Comparison of ENCODE assay signal across 21 cellular contexts in genomic region chr20:47338131-47338628, GRCh38. TPM values are rescaled to one million over a fixed set of nuclear protein-coding genes. Genes with fewer than 3 reads are reported as not detected.
DNase-seq lines count a peak whose midpoint lies in the region; ATAC-seq, FAIRE-seq and TF ChIP-seq lines count a peak whose summit lies in the region.
"Had no signal": no experiment of that assay in that cellular context is flagged by ENCODE, and none has a peak within 500 bp of the region (broad histone marks: within the 10 kb centered on the region; RNA-seq: fewer than 3 reads in every experiment).

No MANE protein-coding gene starts in this region.

- H4K91ac ChIP-seq in neuronal stem cell (ENCODE audit: low read depth, low read length, poor library complexity), result no peak overlapping the region

- TF ChIP-seq POLR2A in A549 (IDR thresholded peaks at IDR 0.05; ENCODE audit: low read length), result no peak
- TF ChIP-seq POLR2A in adrenal gland (IDR thresholded peaks at IDR 0.05), result peak in 1 of 2 donors; percentile 5

- no peak overlapping the region for H2BK12ac ChIP-seq in neuronal stem cell (ENCODE audit: low read length)

- 94% methylated on average over 11 of the region's 11 CpGs for WGBS in A549 (ENCODE audit: missing lambda C conversion rate)
- WGBS in adrenal gland, 4 donors, result 39 to 51% (median 48%) methylated on average over 11 of the region's 11 CpGs
- 47 to 53% methylated on average over 11 of the region's 11 CpGs for WGBS in heart right ventricle, 2 donors
- no CpG with 5 or more reads among the region's 11 CpGs for WGBS in neuronal stem cell (ENCODE audit: extremely low coverage in 2 of 2, insufficient read length in 2 of 2, insufficient replicate concordance in 1 of 2), 2 donors

- H3K79me1 ChIP-seq in neuronal stem cell (ENCODE audit: low read depth, low read length), result peaks cover 11% of the 10 kb centered on the region

- H4K8ac ChIP-seq in neuronal stem cell (ENCODE audit: low read depth, low read length), result no peak overlapping the region

- TF ChIP-seq CTCF in A549 (IDR thresholded peaks at IDR 0.05) (no peak), adrenal gland (IDR thresholded peaks at IDR 0.05) (no peak), heart right ventricle (IDR thresholded peaks at IDR 0.05) (no peak), GM13977 (IDR thresholded peaks at IDR 0.05; ENCODE audit: extremely low read depth, insufficient read depth, missing control alignments) (no peak)

- no peak for FAIRE-seq in A549 (lab: Jason Lieb, UNC)
- FAIRE-seq: A204.1 had no signal

- no peaks in the 10 kb centered on the region for H3K9me3 ChIP-seq in A549
- no peaks in the 10 kb centered on the region for H3K9me3 ChIP-seq in adrenal gland (replicated peaks in 1 of 3)
- H3K9me3 ChIP-seq in heart right ventricle, result no peaks in the 10 kb centered on the region
- peaks cover 0 to 5% of the 10 kb centered on the region in 2 donors for H3K9me3 ChIP-seq in neuronal stem cell (replicated peaks in 1 of 2; ENCODE audit: control insufficient read depth in 2 of 2, insufficient read depth in 1 of 2, low read depth in 1 of 2, low read length in 2 of 2)
- H3K9me3 ChIP-seq: ascending aorta, Peyer's patch, upper lobe of left lung had no signal

- intact Hi-C loops in adrenal gland (cut with DNase I) (no loop called here), heart right ventricle (cut with DNase I) (no loop called here)

- in situ Hi-C loops in GM13977 (cut with MboI; ENCODE audit: low pct_unique_long_range_greater_than_20kb, low sequenced_read_pairs, unreplicated experiment), result no loop called here

- POLR2A ChIA-PET in A549 (lab: Yijun Ruan, JAX), result no interaction called here

- ATAC-seq in A549, result no peak
- ATAC-seq in heart right ventricle, result peak in 7 of 8 donors; percentile 7 to 39 (median 29)
- ATAC-seq in HG02884 (IDR thresholded peaks at IDR 0.05; ENCODE audit: unreplicated experiment), result no peak

- H3K14ac ChIP-seq in neuronal stem cell (ENCODE audit: low read length), result no peak overlapping the region

- H3K4me2 ChIP-seq in A549 (no peak overlapping the region), neuronal stem cell (ENCODE audit: insufficient read depth, low read length, poor library complexity, severe bottlenecking) (no peak overlapping the region)
- H3K4me2 ChIP-seq: KMS-11 had no signal

- CTCF ChIA-PET in A549 (lab: Yijun Ruan, JAX), result interaction anchor here (1.0 to 2.3 kb wide), 5 partner anchors 15 to 283 kb away, joined by 4 to 17 read pairs (median 4); no protein-coding TSS in a partner anchor

- H3K36me3 ChIP-seq in adrenal gland (replicated peaks in 1 of 2) (peaks cover 0 to under 1% of the 10 kb centered on the region in 2 donors), heart right ventricle (peaks cover 0 to 6% (median 0%) of the 10 kb centered on the region in 9 donors), neuronal stem cell (replicated peaks in 1 of 2; ENCODE audit: control insufficient read depth in 2 of 2, insufficient read depth in 2 of 2, low read length in 2 of 2) (peaks cover 0 to 86% of the 10 kb centered on the region in 2 donors)
- H3K36me3 ChIP-seq: ascending aorta had no signal

- H3K23ac ChIP-seq in neuronal stem cell (ENCODE audit: low read depth, low read length, poor library complexity), result peak overlapping the region; percentile 16

- H3K18ac ChIP-seq in neuronal stem cell (ENCODE audit: low read length), result peak overlapping the region; percentile 28

- no peak overlapping the region for H3K4me3 ChIP-seq in A549
- H3K4me3 ChIP-seq in adrenal gland, result no peak overlapping the region
- no peak overlapping the region for H3K4me3 ChIP-seq in heart right ventricle
- no peak overlapping the region for H3K4me3 ChIP-seq in neuronal stem cell (ENCODE audit: low read length in 2 of 2)
- H3K4me3 ChIP-seq: ascending aorta, Peyer's patch, upper lobe of left lung had no signal

- no peak overlapping the region for H2BK15ac ChIP-seq in neuronal stem cell (ENCODE audit: low read length)

- H3K9ac ChIP-seq in neuronal stem cell (ENCODE audit: low read depth, low read length, poor library complexity), result no peak overlapping the region
- H3K9ac ChIP-seq: KMS-11 had no signal

- no peak overlapping the region for H2AFZ ChIP-seq in neuronal stem cell (ENCODE audit: low read length)

- H3K27ac ChIP-seq in A549, result peak overlapping the region; percentile 94 to 97
- peak overlapping the region; percentile 17 to 94 (median 79) for H3K27ac ChIP-seq in adrenal gland
- peak overlapping the region in 8 of 10 donors; percentile 27 to 82 (median 60) for H3K27ac ChIP-seq in heart right ventricle
- no peak overlapping the region for H3K27ac ChIP-seq in neuronal stem cell (replicated peaks; ENCODE audit: low read length)
- H3K27ac ChIP-seq: ascending aorta, KMS-11, upper lobe of left lung had no signal

- DNase-seq in A549 (ENCODE audit: low read depth in 1 of 2, low spot score in 1 of 2) (no peak), adrenal gland (peak in 2 of 7 donors; percentile 56), heart right ventricle (peak; percentile 44 to 47), neuronal stem cell (ENCODE audit: low spot score) (no peak), HK-2 (ENCODE audit: unreplicated experiment) (no peak), RPMI8226 (no peak), GM13977 (ENCODE audit: low spot score) (no peak)
- DNase-seq: activated CD8-positive, alpha-beta memory T cell treated with anti-CD3 and anti-CD28 coated beads for 24 hours; CD4-positive, CD25-positive, alpha-beta regulatory T cell; cortex of kidney; EL; islet precursor cell; NCI-H1092 treated with DMSO at 0.1 percent for 48 hours; NCI-H774; nucleus accumbens; Peyer's patch; upper lobe of left lung had no signal

- no peak overlapping the region for H2BK120ac ChIP-seq in neuronal stem cell (ENCODE audit: low read depth, low read length)

- TF ChIP-seq EP300 in A549 (IDR thresholded peaks at IDR 0.05), result no peak

- H2AK5ac ChIP-seq in neuronal stem cell (ENCODE audit: low read depth, low read length), result no peak overlapping the region

- H3K4ac ChIP-seq in neuronal stem cell (ENCODE audit: low read length), result no peak overlapping the region

- H3K27me3 ChIP-seq in adrenal gland, result no peaks in the 10 kb centered on the region
- no peaks in the 10 kb centered on the region for H3K27me3 ChIP-seq in heart right ventricle
- H3K27me3 ChIP-seq in neuronal stem cell (ENCODE audit: control insufficient read depth in 3 of 3, insufficient read depth in 3 of 3, low read depth in 1 of 3, low read length in 3 of 3), result no peaks in the 10 kb centered on the region
- H3K27me3 ChIP-seq: ascending aorta, Peyer's patch, upper lobe of left lung had no signal

- H3K4me1 ChIP-seq in A549, result peaks cover 53% of the 10 kb centered on the region
- peaks cover 51 to 71% of the 10 kb centered on the region in 2 donors for H3K4me1 ChIP-seq in adrenal gland (replicated peaks in 1 of 2)
- H3K4me1 ChIP-seq in heart right ventricle, result peaks cover 4 to 70% (median 58%) of the 10 kb centered on the region in 9 donors
- peaks cover 0 to 6% of the 10 kb centered on the region in 2 donors for H3K4me1 ChIP-seq in neuronal stem cell (ENCODE audit: control insufficient read depth in 2 of 2, insufficient read depth in 1 of 2, low read depth in 1 of 2, low read length in 2 of 2)

- no peak overlapping the region for H2BK5ac ChIP-seq in neuronal stem cell (ENCODE audit: low read length)

- no peak for TF ChIP-seq RAD21 in A549 (conservative IDR thresholded peaks at IDR 0.05 in 1 of 2, IDR thresholded peaks at IDR 0.05 in 1 of 2)

TF ChIP-seq in A549, 52 proteins besides CTCF, POLR2A, EP300 and RAD21:
- TF ChIP-seq BCL3 (IDR thresholded peaks at IDR 0.05) (no peak), RFX5 (IDR thresholded peaks at IDR 0.05) (no peak), HES2 (IDR thresholded peaks at IDR 0.05) (no peak), CHD4 (IDR thresholded peaks at IDR 0.05; ENCODE audit: borderline replicate concordance) (no peak), NFE2L2 (conservative IDR thresholded peaks at IDR 0.05; ENCODE audit: low read length) (no peak), CBX8 (IDR thresholded peaks at IDR 0.05) (no peak), CHD2 (IDR thresholded peaks at IDR 0.05; ENCODE audit: low read length, partially characterized antibody) (no peak), TFCP2L1 (CRISPR knock-in tag; IDR thresholded peaks at IDR 0.05) (no peak), PHF8 (IDR thresholded peaks at IDR 0.05; ENCODE audit: borderline replicate concordance, low read depth) (no peak)
- TF ChIP-seq, protein P1, sequence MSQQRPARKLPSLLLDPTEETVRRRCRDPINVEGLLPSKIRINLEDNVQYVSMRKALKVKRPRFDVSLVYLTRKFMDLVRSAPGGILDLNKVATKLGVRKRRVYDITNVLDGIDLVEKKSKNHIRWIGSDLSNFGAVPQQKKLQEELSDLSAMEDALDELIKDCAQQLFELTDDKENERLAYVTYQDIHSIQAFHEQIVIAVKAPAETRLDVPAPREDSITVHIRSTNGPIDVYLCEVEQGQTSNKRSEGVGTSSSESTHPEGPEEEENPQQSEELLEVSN (IDR thresholded peaks at IDR 0.05; ENCODE audit: borderline replicate concordance, low read depth), result no peak

RNA-seq across cellular contexts. Expression of gene ZMYND8, which starts 18.3 kb away (rescaled TPM):
- polyA plus RNA-seq in A549 (2011; rRNA removed) (23.6 and 24.9 TPM in 2 replicates), A549 (2017; fragmentation: RNase III; extraction: RNeasy Plus Mini Kit Qiagen cat#74134 plus additional on column Dnase treatment) (10.2 to 11.2 TPM (median 10.4 TPM) in 3 replicates), adrenal gland (10 to 100 TPM; 37.0 to 83.9 (median 64.1) TPM), heart right ventricle (10 to 100 TPM in 1 of 2 donors, 1 to 10 TPM in 1; 6.4 to 22.5 TPM)
- polyA plus RNA-seq in A549 (2012; cell fraction: cytosol; rRNA removed), result 10.9 TPM in 2 replicates
- polyA plus RNA-seq in A549 (2012; cell fraction: nucleus; rRNA removed), result 19.5 and 21.4 TPM in 2 replicates
- polyA minus RNA-seq in A549 (2011; rRNA and poly(A)+ RNA removed), result 22.2 and 24.4 TPM in 2 replicates
- total RNA-seq in adrenal gland (100 to 1,000 TPM in 2 of 8 donors, 10 to 100 TPM in 6; 58.4 to 116 (median 70.5) TPM), heart right ventricle (10 to 100 TPM; 22.0 to 39.0 (median 29.0) TPM)
- polyA plus RNA-seq in neuronal stem cell (2013, experiment 1 of 2), result 44.7 TPM
- 45.0 TPM for polyA plus RNA-seq in neuronal stem cell (2013, experiment 2 of 2)

Comparison
In these comparisons a context has a peak if more than half of its experiments do, and no peak if none do; other contexts are left out.
1. ATAC-seq: peak in heart right ventricle (7 of 8); none in A549 (0 of 2) and HG02884 (single experiment).
2. DNase-seq: peak in heart right ventricle (2 of 2); none in A549 (0 of 2), neuronal stem cell (single experiment), HK-2 (single experiment), RPMI8226 (single experiment) and GM13977 (single experiment).